In genomic region chr10:35386594-35387174, GRCh38 we compare ENCODE assay signal across 8 cellular contexts. TPM values are rescaled to one million over a fixed set of nuclear protein-coding genes. Genes with fewer than 3 reads are reported as not detected.
DNase-seq lines count a peak whose midpoint lies in the region; ATAC-seq and TF ChIP-seq lines count a peak whose summit lies in the region.
"Had no signal": no experiment of that assay in that cellular context is flagged by ENCODE, and none has a peak within 500 bp of the region (broad histone marks: within the 10 kb centered on the region; RNA-seq: fewer than 3 reads in every experiment).

No MANE protein-coding gene starts in this region.

- H3K4me3 ChIP-seq in endodermal cell (ENCODE audit: low read length) = no peak overlapping the region

- H3K9ac ChIP-seq in endodermal cell (ENCODE audit: extremely low read depth, low read length, poor library complexity, severe bottlenecking) = no peak overlapping the region

- DNase-seq in HCEC 1CT = peak; percentile 41
- DNase-seq in NCI-H748 (lab: John Stamatoyannopoulos, UW; ENCODE audit: unreplicated experiment) = peak; percentile 72
- no peak for DNase-seq in endodermal cell
- DNase-seq in neural crest cell (ENCODE audit: low read depth, low spot score) = no peak
- DNase-seq in stimulated activated naive CD8-positive, alpha-beta T cell treated with anti-CD3 and anti-CD28 coated beads, Interleukin-15, amount 100 ng/mL, for 72 hours = no peak
- DNase-seq in foreskin keratinocyte = no peak
- DNase-seq in progenitor cell of endocrine pancreas (ENCODE audit: low spot score, unreplicated experiment) = no peak
- DNase-seq: activated CD4-positive, alpha-beta T cell treated with anti-CD3 and anti-CD28 coated beads, Interleukin-2, amount 50 U/mL, for 48 hours had no signal

- peaks cover 38% of the 10 kb centered on the region for H3K9me3 ChIP-seq in endodermal cell (ENCODE audit: control insufficient read depth, low read length)

- H3K9me3 Mint-ChIP-seq in endodermal cell (peaks cover 29% of the 10 kb centered on the region), neural crest cell (peaks cover 16% of the 10 kb centered on the region), progenitor cell of endocrine pancreas (ENCODE audit: low read depth) (peaks cover 20% of the 10 kb centered on the region)
- H3K9me3 Mint-ChIP-seq in stimulated activated naive CD8-positive, alpha-beta T cell treated with anti-CD3 and anti-CD28 coated beads, Interleukin-15, amount 100 ng/mL, for 72 hours = peaks cover 15 to 17% of the 10 kb centered on the region in 2 donors

- H3K27ac ChIP-seq in endodermal cell (ENCODE audit: low read depth, low read length) (peak overlapping the region; percentile 9), foreskin keratinocyte (no peak overlapping the region)

- H3K27me3 ChIP-seq in endodermal cell (ENCODE audit: control insufficient read depth, insufficient read depth, low read length, poor library complexity, severe bottlenecking) (no peaks in the 10 kb centered on the region), foreskin keratinocyte (no peaks in the 10 kb centered on the region)

- H3K27ac Mint-ChIP-seq in endodermal cell (no peak overlapping the region), neural crest cell (ENCODE audit: unreplicated experiment) (peak overlapping the region; percentile 23), progenitor cell of endocrine pancreas (no peak overlapping the region)
- H3K27ac Mint-ChIP-seq in stimulated activated naive CD8-positive, alpha-beta T cell treated with anti-CD3 and anti-CD28 coated beads, Interleukin-15, amount 100 ng/mL, for 72 hours = peak overlapping the region in 1 of 2 donors; percentile 54

- H3K4me1 Mint-ChIP-seq in endodermal cell = peaks cover 43% of the 10 kb centered on the region
- peaks cover 28% of the 10 kb centered on the region for H3K4me1 Mint-ChIP-seq in neural crest cell
- peaks cover 49% of the 10 kb centered on the region for H3K4me1 Mint-ChIP-seq in stimulated activated naive CD8-positive, alpha-beta T cell treated with anti-CD3 and anti-CD28 coated beads, Interleukin-15, amount 100 ng/mL, for 72 hours
- peaks cover 16% of the 10 kb centered on the region for H3K4me1 Mint-ChIP-seq in progenitor cell of endocrine pancreas (ENCODE audit: low read depth)

- no peak for TF ChIP-seq CTCF in endodermal cell (conservative IDR thresholded peaks at IDR 0.05)
- TF ChIP-seq CTCF in neural crest cell (conservative IDR thresholded peaks at IDR 0.05) = no peak
- TF ChIP-seq CTCF in foreskin keratinocyte (conservative IDR thresholded peaks at IDR 0.05) = no peak
- no peak for TF ChIP-seq CTCF in progenitor cell of endocrine pancreas (IDR thresholded peaks at IDR 0.05; ENCODE audit: unreplicated experiment)

- no peaks in the 10 kb centered on the region for H3K36me3 ChIP-seq in endodermal cell (ENCODE audit: control insufficient read depth, insufficient read depth, low read length)

- peaks cover 5% of the 10 kb centered on the region for H3K4me1 ChIP-seq in endodermal cell (ENCODE audit: control insufficient read depth, insufficient read depth, low read length)
- peaks cover 19% of the 10 kb centered on the region for H3K4me1 ChIP-seq in foreskin keratinocyte

- H3K4me3 Mint-ChIP-seq in endodermal cell (no peak overlapping the region), neural crest cell (no peak overlapping the region), progenitor cell of endocrine pancreas (ENCODE audit: low read depth) (no peak overlapping the region)
- no peak overlapping the region for H3K4me3 Mint-ChIP-seq in stimulated activated naive CD8-positive, alpha-beta T cell treated with anti-CD3 and anti-CD28 coated beads, Interleukin-15, amount 100 ng/mL, for 72 hours

- WGBS in endodermal cell (ENCODE audit: insufficient coverage in 1 of 2, insufficient read length in 1 of 2), 2 experiments = 81 to 90% methylated on average over 5 of the region's 5 CpGs

- H3K27me3 Mint-ChIP-seq in endodermal cell (ENCODE audit: insufficient read depth) (no peaks in the 10 kb centered on the region), neural crest cell (ENCODE audit: low read depth) (no peaks in the 10 kb centered on the region), progenitor cell of endocrine pancreas (no peaks in the 10 kb centered on the region)
- H3K27me3 Mint-ChIP-seq in stimulated activated naive CD8-positive, alpha-beta T cell treated with anti-CD3 and anti-CD28 coated beads, Interleukin-15, amount 100 ng/mL, for 72 hours = no peaks in the 10 kb centered on the region

- no peak for ATAC-seq in stimulated activated naive CD8-positive, alpha-beta T cell treated with anti-CD3 and anti-CD28 coated beads, Interleukin-15, amount 100 ng/mL, for 72 hours
- no peak for ATAC-seq in foreskin keratinocyte

- peaks cover 14% of the 10 kb centered on the region for H3K36me3 Mint-ChIP-seq in endodermal cell (ENCODE audit: low read depth)
- peaks cover 8% of the 10 kb centered on the region for H3K36me3 Mint-ChIP-seq in neural crest cell (ENCODE audit: low read depth)
- H3K36me3 Mint-ChIP-seq in progenitor cell of endocrine pancreas (ENCODE audit: insufficient read depth) = peaks cover 13% of the 10 kb centered on the region

RNA-seq across cellular contexts. Expression of gene CCNY, which starts 50.4 kb away (rescaled TPM):
- 10 to 100 TPM; 60.5 to 65.9 TPM for total RNA-seq in endodermal cell
- polyA plus RNA-seq in endodermal cell (2013, experiment 1 of 2) = 47.6 TPM
- polyA plus RNA-seq in endodermal cell (2013, experiment 2 of 2) = 44.6 TPM
- total RNA-seq in neural crest cell = 57.0 and 63.1 TPM in 2 replicates
- total RNA-seq in foreskin keratinocyte = 34.4 and 37.6 TPM in 2 replicates
- polyA plus RNA-seq in foreskin keratinocyte = 25.8 and 26.7 TPM in 2 replicates
- 59.4 and 60.7 TPM in 2 replicates for total RNA-seq in progenitor cell of endocrine pancreas

Comparison
In these comparisons a context has a peak if more than half of its experiments do, and no peak if none do; other contexts are left out.
1. DNase-seq: peak in HCEC 1CT (single experiment) and NCI-H748 (single experiment); none in endodermal cell (single experiment), neural crest cell (single experiment), stimulated activated naive CD8-positive, alpha-beta T cell treated with anti-CD3 and anti-CD28 coated beads, Interleukin-15, amount 100 ng/mL, for 72 hours (0 of 2), foreskin keratinocyte (0 of 2) and progenitor cell of endocrine pancreas (single experiment).